12 cellular contexts compared by ENCODE assay signal in genomic region chr1:151831256-151831591, GRCh38. TPM values are rescaled to one million over a fixed set of nuclear protein-coding genes. Genes with fewer than 3 reads are reported as not detected.
A peak's percentile ranks its signal among the peaks of the same experiment; 100 is the strongest.
DNase-seq lines count a peak whose midpoint lies in the region; ATAC-seq, FAIRE-seq and TF ChIP-seq lines count a peak whose summit lies in the region.
"Had no signal": no experiment of that assay in that cellular context is flagged by ENCODE, and none has a peak within 500 bp of the region (broad histone marks: within the 10 kb centered on the region; RNA-seq: fewer than 3 reads in every experiment).

No MANE protein-coding gene starts in this region.

- H3K4me3 ChIP-seq in right atrium auricular region (peak overlapping the region; percentile 20 to 25), right cardiac atrium (ENCODE audit: low read length) (no peak overlapping the region), kidney (ENCODE audit: low read length in 2 of 2) (peak overlapping the region; percentile 90 to 97), BE2C (ENCODE audit: low read depth, low read length) (no peak overlapping the region)
- H3K4me3 ChIP-seq: GM23248 had no signal

- FAIRE-seq in kidney (lab: Jason Lieb, UNC), result no peak

- H3K36me3 ChIP-seq in right atrium auricular region (no peaks in the 10 kb centered on the region), kidney (ENCODE audit: control insufficient read depth in 1 of 2, insufficient read depth in 2 of 2, low read length in 2 of 2) (peaks cover 0 to 5% of the 10 kb centered on the region in 2 donors), BE2C (no peaks in the 10 kb centered on the region)

- ATAC-seq in right cardiac atrium, result no peak
- no peak for ATAC-seq in HG02981 (IDR thresholded peaks at IDR 0.05; ENCODE audit: unreplicated experiment)
- no peak for ATAC-seq in HG03378 (IDR thresholded peaks at IDR 0.05; ENCODE audit: unreplicated experiment)

- H3K27ac ChIP-seq in right atrium auricular region (peak overlapping the region; percentile 41 to 47), right cardiac atrium (ENCODE audit: low read length) (no peak overlapping the region), kidney (ENCODE audit: low read depth in 2 of 2, low read length in 2 of 2) (peak overlapping the region; percentile 92 to 98)
- H3K27ac ChIP-seq: GM23248 had no signal

- WGBS in right cardiac atrium, result 80% methylated on average over 4 of the region's 4 CpGs

- intact Hi-C loops in right cardiac atrium (cut with DNase I), result loop anchor here in 2 of 4 donors (10.0 kb wide), 1 partner anchor 236 kb away; no protein-coding TSS in a partner anchor
- intact Hi-C loops in kidney (cut with DNase I), result no loop called here

- TF ChIP-seq CTCF in right atrium auricular region (IDR thresholded peaks at IDR 0.05), result no peak
- TF ChIP-seq CTCF in kidney (IDR thresholded peaks at IDR 0.05; ENCODE audit: borderline replicate concordance, extremely low read depth, insufficient read depth), result no peak
- TF ChIP-seq CTCF in BE2C (IDR thresholded peaks at IDR 0.05; ENCODE audit: low read depth, low read length), result no peak

- DNase-seq in right atrium auricular region (ENCODE audit: low spot score) (no peak), right cardiac atrium (no peak), kidney (no peak), BE2C (no peak)
- DNase-seq: activated B cell treated with CpG ODN at 0.5 μM for 24 hours, GM23248 had no signal

- H3K9ac ChIP-seq in kidney (ENCODE audit: low read length in 2 of 2), result peak overlapping the region; percentile 94 to 100
- H3K9ac ChIP-seq: GM23248 had no signal

- no peaks in the 10 kb centered on the region for H3K27me3 ChIP-seq in right atrium auricular region
- H3K27me3 ChIP-seq in right cardiac atrium (ENCODE audit: control insufficient read depth, insufficient read depth), result no peaks in the 10 kb centered on the region
- no peaks in the 10 kb centered on the region for H3K27me3 ChIP-seq in BE2C

- peaks cover 0 to 32% of the 10 kb centered on the region in 2 donors for H3K4me1 ChIP-seq in right atrium auricular region
- H3K4me1 ChIP-seq in right cardiac atrium (ENCODE audit: control insufficient read depth, insufficient read depth, low read length), result peaks cover 3% of the 10 kb centered on the region
- H3K4me1 ChIP-seq in kidney (ENCODE audit: control insufficient read depth in 1 of 2, insufficient read depth in 1 of 2, low read depth in 1 of 2, low read length in 2 of 2), result peaks cover 34% of the 10 kb centered on the region in 2 donors
- peaks cover 37% of the 10 kb centered on the region for H3K4me1 ChIP-seq in BE2C

- no peaks in the 10 kb centered on the region for H3K9me3 ChIP-seq in right atrium auricular region
- no peaks in the 10 kb centered on the region for H3K9me3 ChIP-seq in right cardiac atrium (ENCODE audit: control insufficient read depth, low read length)
- no peaks in the 10 kb centered on the region for H3K9me3 ChIP-seq in kidney (ENCODE audit: control insufficient read depth in 1 of 2, low read length in 2 of 2)
- no peaks in the 10 kb centered on the region for H3K9me3 ChIP-seq in BE2C

RNA-seq across cellular contexts. Expression of gene RORC, which starts 0.4 kb away (rescaled TPM):
- 10 to 100 TPM in 1 of 2 donors, 1 to 10 TPM in 1; 9.1 to 10.3 TPM for total RNA-seq in right atrium auricular region
- 1 to 10 TPM; 1.3 to 8.2 (median 5.0) TPM for total RNA-seq in right cardiac atrium
- 3.0 TPM for polyA plus RNA-seq in right cardiac atrium
- total RNA-seq in kidney, result 19.1 TPM
- 34.5 TPM for polyA plus RNA-seq in kidney (ENCODE audit: insufficient read depth, low read depth, low replicate concordance)
- polyA plus RNA-seq in BE2C (2012; ENCODE audit: insufficient read depth, insufficient read length, low read depth), result 2.6 TPM
- total RNA-seq: GM23248; naive thymus-derived CD8-positive, alpha-beta T cell had no signal
- polyA plus RNA-seq: BJ, GM23248 had no signal

RNA-seq across cellular contexts. Expression of gene C2CD4D, which starts 8.4 kb away (rescaled TPM):
- total RNA-seq in right atrium auricular region (not detected), right cardiac atrium (under 1 TPM in 3 of 4 donors, not detected in 1; 0.11 to 0.21 (median 0.17) TPM), kidney (0.57 TPM)
- polyA plus RNA-seq in right cardiac atrium (0.05 TPM), kidney (ENCODE audit: insufficient read depth, low read depth, low replicate concordance) (0.43 TPM)
- not detected for polyA plus RNA-seq in BE2C (2012; ENCODE audit: insufficient read depth, insufficient read length, low read depth)
- total RNA-seq: activated B cell treated with CpG ODN at 0.5 μM for 24 hours, GM23248 had no signal
- polyA plus RNA-seq: BJ had no signal

RNA-seq across cellular contexts. Expression of gene THEM5, which starts 22.3 kb away (rescaled TPM):
- total RNA-seq in right atrium auricular region (not detected), right cardiac atrium (under 1 TPM in 3 of 4 donors, not detected in 1; 0.24 to 0.53 (median 0.42) TPM), kidney (not detected)
- polyA plus RNA-seq in right cardiac atrium (0.11 TPM), kidney (ENCODE audit: insufficient read depth, low read depth, low replicate concordance) (not detected)
- not detected for polyA plus RNA-seq in BE2C (2012; ENCODE audit: insufficient read depth, insufficient read length, low read depth)
- total RNA-seq: activated B cell treated with CpG ODN at 0.5 μM for 24 hours; activated naive CD8-positive, alpha-beta T cell treated with anti-CD3 and anti-CD28 coated beads for 36 hours; GM23248; naive thymus-derived CD8-positive, alpha-beta T cell had no signal
- polyA plus RNA-seq: BJ; GM23248; IgD-negative memory B cell; naive thymus-derived CD8-positive, alpha-beta T cell had no signal

RNA-seq across cellular contexts. Expression of gene LINGO4, which starts 26.0 kb away (rescaled TPM):
- total RNA-seq in right atrium auricular region (under 1 TPM; 0.20 to 0.33 TPM), right cardiac atrium (under 1 TPM in 3 of 4 donors, not detected in 1; 0.28 to 0.37 (median 0.32) TPM), kidney (0.41 TPM)
- polyA plus RNA-seq in right cardiac atrium (0.09 TPM), kidney (ENCODE audit: insufficient read depth, low read depth, low replicate concordance) (0.32 TPM)
- 19.3 TPM for polyA plus RNA-seq in BE2C (2012; ENCODE audit: insufficient read depth, insufficient read length, low read depth)
- total RNA-seq: activated B cell treated with CpG ODN at 0.5 μM for 24 hours; activated naive CD8-positive, alpha-beta T cell treated with anti-CD3 and anti-CD28 coated beads for 36 hours; GM23248; naive thymus-derived CD8-positive, alpha-beta T cell had no signal
- polyA plus RNA-seq: BJ; GM23248; IgD-negative memory B cell; naive thymus-derived CD8-positive, alpha-beta T cell had no signal

RNA-seq across cellular contexts. Expression of gene TDRKH, which starts 40.9 kb away (rescaled TPM):
- total RNA-seq in right atrium auricular region (1 to 10 TPM; 3.3 to 4.2 TPM), right cardiac atrium (1 to 10 TPM; 4.2 to 7.5 (median 6.0) TPM), kidney (13.5 TPM)
- polyA plus RNA-seq in right cardiac atrium (3.4 TPM), kidney (ENCODE audit: insufficient read depth, low read depth, low replicate concordance) (5.3 TPM)
- 34.2 TPM for polyA plus RNA-seq in BE2C (2012; ENCODE audit: insufficient read depth, insufficient read length, low read depth)

Comparison
In these comparisons a context has a peak if more than half of its experiments do, and no peak if none do; other contexts are left out.
1. H3K4me3 ChIP-seq: peak in right atrium auricular region (2 of 2) and kidney (2 of 2); none in right cardiac atrium (single experiment) and BE2C (single experiment).